In the genomic region with DNA sequence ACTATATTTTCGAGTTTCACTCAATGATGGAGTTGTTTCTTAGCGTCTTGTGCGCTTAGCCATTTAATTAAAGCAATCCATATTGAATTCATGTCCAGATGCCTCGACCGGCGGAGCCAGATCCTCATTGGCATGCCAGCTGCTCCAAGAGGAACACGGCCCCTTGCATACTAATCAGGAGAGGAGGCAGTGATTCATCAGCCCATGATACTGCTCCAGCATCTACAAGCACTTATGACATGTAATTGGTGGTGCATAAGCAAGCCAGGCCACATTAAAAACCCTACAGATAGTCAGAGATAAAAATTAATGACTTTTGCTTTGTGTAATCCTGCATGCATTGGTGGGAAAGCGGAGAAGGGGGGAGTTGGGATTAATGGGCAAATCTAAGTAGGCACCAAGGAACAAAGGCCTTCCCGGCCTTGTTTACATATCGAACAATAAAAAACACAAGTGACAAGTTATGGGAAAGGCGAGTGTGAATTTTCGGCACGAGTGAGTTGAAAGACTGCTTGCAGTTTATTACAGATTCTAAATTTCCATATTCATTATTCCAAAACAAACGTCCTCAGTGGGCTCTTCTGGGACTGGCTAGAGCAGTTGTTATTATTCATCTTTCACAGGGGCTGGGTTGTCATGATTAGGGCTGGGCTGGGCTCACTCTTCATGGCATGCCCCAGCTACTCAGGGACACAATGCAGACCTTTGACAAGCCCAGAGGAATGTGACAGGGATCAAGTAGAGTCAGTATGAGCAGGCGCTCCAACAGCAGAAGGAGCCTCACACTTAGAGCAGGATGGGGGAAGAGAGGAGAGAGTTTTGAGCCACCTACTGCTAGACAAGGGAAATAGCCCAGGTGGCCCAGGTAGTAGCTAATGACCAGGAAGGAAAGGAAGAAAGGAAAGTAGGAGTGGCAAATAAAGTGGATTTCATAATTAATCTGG, we compare ENCODE assay signal across 14 cellular contexts.
DNase-seq lines count a peak whose midpoint lies in the region; ATAC-seq and TF ChIP-seq lines count a peak whose summit lies in the region.
"Had no signal": no experiment of that assay in that cellular context is flagged by ENCODE, and none has a peak within 500 bp of the region (broad histone marks: within the 10 kb centered on the region; RNA-seq: fewer than 3 reads in every experiment).

No MANE protein-coding gene starts in this region.

- no peak for TF ChIP-seq POLR2A in HCT116 (IDR thresholded peaks at IDR 0.05; ENCODE audit: borderline replicate concordance, extremely low read depth, insufficient read depth, insufficient read length)

- no peaks in the 10 kb centered on the region for H3K79me2 ChIP-seq in HCT116 (ENCODE audit: insufficient read depth, low read length)

- H3K36me3 ChIP-seq in HCT116 (ENCODE audit: control insufficient read depth in 1 of 2, insufficient read depth in 2 of 2, low read length in 2 of 2) (no peaks in the 10 kb centered on the region), MG63 (no peaks in the 10 kb centered on the region)

- ATAC-seq in HCT116 (peak; percentile 49; the same call in 1 of the 2 replicates), GM21381 (IDR thresholded peaks at IDR 0.05; ENCODE audit: unreplicated experiment) (no peak)
- no peak for ATAC-seq in effector memory CD8-positive, alpha-beta T cell (replicated peaks)
- ATAC-seq: activated T-cell treated with anti-CD3 and anti-CD28 coated beads, Interleukin-2, amount 50 U/mL, for 4 hours; naive thymus-derived CD8-positive, alpha-beta T cell had no signal

- DNase-seq in HCT116 (ENCODE audit: low read depth, low spot score) (no peak), RPMI7951 (ENCODE audit: low read depth) (peak; percentile 5), hippocampal formation (lab: John Stamatoyannopoulos, UW) (peak; percentile 59 to 67), putamen (ENCODE audit: low spot score) (peak; percentile 84), MG63 (no peak), T1000 (lab: John Stamatoyannopoulos, UW) (no peak)
- no peak for DNase-seq in effector memory CD8-positive, alpha-beta T cell
- DNase-seq: activated CD4-positive, CD25-positive, alpha-beta regulatory T cell; activated T-cell treated with anti-CD3 and anti-CD28 coated beads, Interleukin-2, amount 50 U/mL, for 4 hours; CD4-positive, alpha-beta T cell; MM.1S; naive thymus-derived CD8-positive, alpha-beta T cell had no signal

- H3K9me3 Mint-ChIP-seq in effector memory CD8-positive, alpha-beta T cell = no peaks in the 10 kb centered on the region
- H3K9me3 Mint-ChIP-seq: activated T-cell treated with anti-CD3 and anti-CD28 coated beads, Interleukin-2, amount 50 U/mL, for 4 hours; CD4-positive, alpha-beta T cell had no signal

- BruUV-seq in HCT116 (replicated peaks; lab: Mats Ljungman, UMichigan) = no TSS peak

- TF ChIP-seq CTCF in HCT116 (IDR thresholded peaks at IDR 0.05 in 2 of 3, conservative IDR thresholded peaks at IDR 0.05 in 1 of 3; ENCODE audit: borderline replicate concordance in 1 of 3, insufficient read depth in 1 of 3, low read depth in 2 of 3, low read length in 2 of 3) = no peak

- H3K9me3 ChIP-seq in HCT116 (ENCODE audit: control insufficient read depth in 1 of 2, insufficient read depth in 1 of 2, low read depth in 1 of 2, low read length in 2 of 2) (no peaks in the 10 kb centered on the region), MG63 (no peaks in the 10 kb centered on the region)

- H3K9me2 ChIP-seq in HCT116 (ENCODE audit: insufficient read depth) = no peaks in the 10 kb centered on the region

- H3K27me3 ChIP-seq in HCT116 (ENCODE audit: insufficient read depth, low read length) (peaks cover 32% of the 10 kb centered on the region), MG63 (no peaks in the 10 kb centered on the region)

- no peak overlapping the region for H3K4me3 Mint-ChIP-seq in effector memory CD8-positive, alpha-beta T cell
- H3K4me3 Mint-ChIP-seq: activated T-cell treated with anti-CD3 and anti-CD28 coated beads, Interleukin-2, amount 50 U/mL, for 4 hours; CD4-positive, alpha-beta T cell; naive thymus-derived CD8-positive, alpha-beta T cell had no signal

- no peak overlapping the region for H3K4me3 ChIP-seq in HCT116 (replicated peaks in 1 of 2; ENCODE audit: low read depth in 1 of 2, low read length in 2 of 2)
- no peak overlapping the region for H3K4me3 ChIP-seq in MG63
- H3K4me3 ChIP-seq: skin epidermis had no signal

- CTCF ChIA-PET in HCT116 (lab: Charles Lee) = no interaction called here

- intact Hi-C loops in HCT116 (cut with micrococcal nuclease) = no loop called here

- 0 out of 2 replicates have a peak, but pooled peaks have one; percentile 17 for TF ChIP-seq RAD21 in HCT116 (IDR thresholded peaks at IDR 0.05; ENCODE audit: low read depth)

- H3K9ac ChIP-seq in HCT116 (ENCODE audit: low read length) = no peak overlapping the region

- no peak overlapping the region for H2AFZ ChIP-seq in HCT116 (ENCODE audit: low read depth, low read length, poor library complexity, severe bottlenecking)

- no peak overlapping the region for H3K4me2 ChIP-seq in HCT116 (ENCODE audit: low read length)

- H3K27ac ChIP-seq in HCT116 (ENCODE audit: low read depth, low read length) = no peak overlapping the region
- H3K27ac ChIP-seq: skin epidermis had no signal

- POLR2A ChIA-PET in HCT116 (lab: Charles Lee) = no interaction called here

- H3K27me3 Mint-ChIP-seq in effector memory CD8-positive, alpha-beta T cell = no peaks in the 10 kb centered on the region
- H3K27me3 Mint-ChIP-seq: CD4-positive, alpha-beta T cell had no signal

- H3K27ac Mint-ChIP-seq in effector memory CD8-positive, alpha-beta T cell = no peak overlapping the region
- H3K27ac Mint-ChIP-seq: CD4-positive, alpha-beta T cell; naive thymus-derived CD8-positive, alpha-beta T cell had no signal

- no peaks in the 10 kb centered on the region for H4K20me1 ChIP-seq in HCT116 (ENCODE audit: insufficient read depth)

- no peaks in the 10 kb centered on the region for H3K4me1 ChIP-seq in HCT116 (ENCODE audit: control insufficient read depth in 1 of 2, insufficient read depth in 2 of 2, low read length in 2 of 2)

- no peaks in the 10 kb centered on the region for H3K4me1 Mint-ChIP-seq in effector memory CD8-positive, alpha-beta T cell (ENCODE audit: low read depth in 2 of 2)
- H3K4me1 Mint-ChIP-seq: naive thymus-derived CD8-positive, alpha-beta T cell had no signal

- RAD21 ChIA-PET in HCT116 (lab: Charles Lee; ENCODE audit: low non-redundant PET in 1 of 2, low total read pairs in 2 of 2, uncharacterized antibody in 2 of 2, unreplicated experiment in 2 of 2) = no interaction called here

- no peaks in the 10 kb centered on the region for H3K36me3 Mint-ChIP-seq in effector memory CD8-positive, alpha-beta T cell (ENCODE audit: insufficient read depth)
- H3K36me3 Mint-ChIP-seq: naive thymus-derived CD8-positive, alpha-beta T cell had no signal

TF ChIP-seq in HCT116, 20 proteins besides CTCF, POLR2A, EP300 and RAD21:
- no peak for TF ChIP-seq SIN3A (IDR thresholded peaks at IDR 0.05; ENCODE audit: low read depth)
- no peak for TF ChIP-seq SP1 (IDR thresholded peaks at IDR 0.05; ENCODE audit: low read depth)
- TF ChIP-seq TCF7L2 (IDR thresholded peaks at IDR 0.05; ENCODE audit: borderline replicate concordance, extremely low read depth, insufficient read depth, insufficient read length) = no peak
- TF ChIP-seq ELF1 (IDR thresholded peaks at IDR 0.05; ENCODE audit: borderline replicate concordance, low read depth) = no peak
- no peak for TF ChIP-seq POLR2AphosphoS5 (IDR thresholded peaks at IDR 0.05; ENCODE audit: low read depth, low read length)
- TF ChIP-seq JUND (IDR thresholded peaks at IDR 0.05) = no peak
- TF ChIP-seq, protein P1, sequence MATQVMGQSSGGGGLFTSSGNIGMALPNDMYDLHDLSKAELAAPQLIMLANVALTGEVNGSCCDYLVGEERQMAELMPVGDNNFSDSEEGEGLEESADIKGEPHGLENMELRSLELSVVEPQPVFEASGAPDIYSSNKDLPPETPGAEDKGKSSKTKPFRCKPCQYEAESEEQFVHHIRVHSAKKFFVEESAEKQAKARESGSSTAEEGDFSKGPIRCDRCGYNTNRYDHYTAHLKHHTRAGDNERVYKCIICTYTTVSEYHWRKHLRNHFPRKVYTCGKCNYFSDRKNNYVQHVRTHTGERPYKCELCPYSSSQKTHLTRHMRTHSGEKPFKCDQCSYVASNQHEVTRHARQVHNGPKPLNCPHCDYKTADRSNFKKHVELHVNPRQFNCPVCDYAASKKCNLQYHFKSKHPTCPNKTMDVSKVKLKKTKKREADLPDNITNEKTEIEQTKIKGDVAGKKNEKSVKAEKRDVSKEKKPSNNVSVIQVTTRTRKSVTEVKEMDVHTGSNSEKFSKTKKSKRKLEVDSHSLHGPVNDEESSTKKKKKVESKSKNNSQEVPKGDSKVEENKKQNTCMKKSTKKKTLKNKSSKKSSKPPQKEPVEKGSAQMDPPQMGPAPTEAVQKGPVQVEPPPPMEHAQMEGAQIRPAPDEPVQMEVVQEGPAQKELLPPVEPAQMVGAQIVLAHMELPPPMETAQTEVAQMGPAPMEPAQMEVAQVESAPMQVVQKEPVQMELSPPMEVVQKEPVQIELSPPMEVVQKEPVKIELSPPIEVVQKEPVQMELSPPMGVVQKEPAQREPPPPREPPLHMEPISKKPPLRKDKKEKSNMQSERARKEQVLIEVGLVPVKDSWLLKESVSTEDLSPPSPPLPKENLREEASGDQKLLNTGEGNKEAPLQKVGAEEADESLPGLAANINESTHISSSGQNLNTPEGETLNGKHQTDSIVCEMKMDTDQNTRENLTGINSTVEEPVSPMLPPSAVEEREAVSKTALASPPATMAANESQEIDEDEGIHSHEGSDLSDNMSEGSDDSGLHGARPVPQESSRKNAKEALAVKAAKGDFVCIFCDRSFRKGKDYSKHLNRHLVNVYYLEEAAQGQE (IDR thresholded peaks at IDR 0.05; ENCODE audit: low read depth) = no peak
- TF ChIP-seq, protein P2, sequence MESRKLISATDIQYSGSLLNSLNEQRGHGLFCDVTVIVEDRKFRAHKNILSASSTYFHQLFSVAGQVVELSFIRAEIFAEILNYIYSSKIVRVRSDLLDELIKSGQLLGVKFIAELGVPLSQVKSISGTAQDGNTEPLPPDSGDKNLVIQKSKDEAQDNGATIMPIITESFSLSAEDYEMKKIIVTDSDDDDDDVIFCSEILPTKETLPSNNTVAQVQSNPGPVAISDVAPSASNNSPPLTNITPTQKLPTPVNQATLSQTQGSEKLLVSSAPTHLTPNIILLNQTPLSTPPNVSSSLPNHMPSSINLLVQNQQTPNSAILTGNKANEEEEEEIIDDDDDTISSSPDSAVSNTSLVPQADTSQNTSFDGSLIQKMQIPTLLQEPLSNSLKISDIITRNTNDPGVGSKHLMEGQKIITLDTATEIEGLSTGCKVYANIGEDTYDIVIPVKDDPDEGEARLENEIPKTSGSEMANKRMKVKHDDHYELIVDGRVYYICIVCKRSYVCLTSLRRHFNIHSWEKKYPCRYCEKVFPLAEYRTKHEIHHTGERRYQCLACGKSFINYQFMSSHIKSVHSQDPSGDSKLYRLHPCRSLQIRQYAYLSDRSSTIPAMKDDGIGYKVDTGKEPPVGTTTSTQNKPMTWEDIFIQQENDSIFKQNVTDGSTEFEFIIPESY (IDR thresholded peaks at IDR 0.05; ENCODE audit: extremely low read depth, insufficient replicate concordance, low read length) = no peak
- TF ChIP-seq CEBPB (IDR thresholded peaks at IDR 0.05; ENCODE audit: low read depth) = no peak
- TF ChIP-seq EGR1 (IDR thresholded peaks at IDR 0.05; ENCODE audit: low read depth) = no peak
- no peak for TF ChIP-seq ZNF274 (IDR thresholded peaks at IDR 0.05; ENCODE audit: low read depth, low read length)

Comparison
In these comparisons a context has a peak if more than half of its experiments do, and no peak if none do; other contexts are left out.
1. DNase-seq: peak in RPMI7951 (single experiment), hippocampal formation (2 of 2) and putamen (single experiment); none in HCT116 (single experiment), MG63 (single experiment), T1000 (single experiment) and effector memory CD8-positive, alpha-beta T cell (0 of 3).